In genomic region chr20:17227669-17228623, GRCh38 we compare ENCODE assay signal across 13 cellular contexts. TPM values are rescaled to one million over a fixed set of nuclear protein-coding genes. Genes with fewer than 3 reads are reported as not detected.
DNase-seq lines count a peak whose midpoint lies in the region; ATAC-seq and TF ChIP-seq lines count a peak whose summit lies in the region.
"Had no signal": no experiment of that assay in that cellular context is flagged by ENCODE, and none has a peak within 500 bp of the region (broad histone marks: within the 10 kb centered on the region; RNA-seq: fewer than 3 reads in every experiment).

No MANE protein-coding gene starts in this region.

- H3K27ac ChIP-seq in mesodermal cell (ENCODE audit: low read depth, low read length, severe bottlenecking), result no peak overlapping the region
- H3K27ac ChIP-seq: body of pancreas had no signal

- peaks cover 3% of the 10 kb centered on the region for H3K9me3 Mint-ChIP-seq in activated naive CD8-positive, alpha-beta T cell treated with anti-CD3 and anti-CD28 coated beads for 36 hours

- H3K4me1 Mint-ChIP-seq in activated naive CD8-positive, alpha-beta T cell treated with anti-CD3 and anti-CD28 coated beads for 36 hours, result peaks cover 2% of the 10 kb centered on the region
- H3K4me1 Mint-ChIP-seq: activated CD8-positive, alpha-beta memory T cell treated with anti-CD3 and anti-CD28 coated beads, Interleukin-2, amount 10 ng/mL, durations not matched to agents 7 days and 5 days had no signal

- H3K4me3 ChIP-seq in AG10803 (ENCODE audit: low read length) (no peak overlapping the region), choroid plexus epithelial cell (ENCODE audit: low read depth, low read length) (no peak overlapping the region), mesodermal cell (ENCODE audit: extremely low read depth, insufficient read depth, low read length, poor library complexity, severe bottlenecking) (peak overlapping the region; percentile 43)
- H3K4me3 ChIP-seq: body of pancreas had no signal

- no peak overlapping the region for H3K4me3 Mint-ChIP-seq in activated naive CD8-positive, alpha-beta T cell treated with anti-CD3 and anti-CD28 coated beads for 36 hours
- H3K4me3 Mint-ChIP-seq: activated CD8-positive, alpha-beta memory T cell treated with anti-CD3 and anti-CD28 coated beads, Interleukin-2, amount 10 ng/mL, durations not matched to agents 7 days and 5 days; CD4-positive, CD25-positive, alpha-beta regulatory T cell had no signal

- peak; percentile 5 for DNase-seq in AG10803 (ENCODE audit: low read depth)
- peak; percentile 20 for DNase-seq in NCI-H1092 (lab: John Stamatoyannopoulos, UW)
- peak; percentile 1 for DNase-seq in choroid plexus epithelial cell (ENCODE audit: low read depth)
- DNase-seq in GM10266 (ENCODE audit: extremely low spot score), result no peak
- no peak for DNase-seq in activated naive CD8-positive, alpha-beta T cell treated with anti-CD3 and anti-CD28 coated beads for 36 hours
- DNase-seq: activated CD8-positive, alpha-beta memory T cell treated with anti-CD3 and anti-CD28 coated beads, Interleukin-2, amount 10 ng/mL, durations not matched to agents 7 days and 5 days; CD4-positive, CD25-positive, alpha-beta regulatory T cell; MM.1S; stimulated activated naive CD4-positive, alpha-beta T cell had no signal

- H3K36me3 ChIP-seq in mesodermal cell (ENCODE audit: control insufficient read depth, insufficient read depth, low read length), result no peaks in the 10 kb centered on the region

- H3K4me1 ChIP-seq in mesodermal cell (ENCODE audit: control insufficient read depth, insufficient read depth, low read length, poor library complexity, severe bottlenecking), result peaks cover 8% of the 10 kb centered on the region

- no peak for TF ChIP-seq POLR2A in GM18505 (IDR thresholded peaks at IDR 0.05; ENCODE audit: borderline replicate concordance, extremely low read depth, insufficient read depth, insufficient read length)

- H3K27ac Mint-ChIP-seq in activated naive CD8-positive, alpha-beta T cell treated with anti-CD3 and anti-CD28 coated beads for 36 hours, result no peak overlapping the region
- H3K27ac Mint-ChIP-seq: activated CD8-positive, alpha-beta memory T cell treated with anti-CD3 and anti-CD28 coated beads, Interleukin-2, amount 10 ng/mL, durations not matched to agents 7 days and 5 days; CD4-positive, CD25-positive, alpha-beta regulatory T cell had no signal

- TF ChIP-seq CTCF in AG10803 (conservative IDR thresholded peaks at IDR 0.05; ENCODE audit: low read length) (no peak), choroid plexus epithelial cell (conservative IDR thresholded peaks at IDR 0.05; ENCODE audit: low read depth, low read length) (no peak), GM10266 (IDR thresholded peaks at IDR 0.05; ENCODE audit: control insufficient read depth, insufficient read depth, low read depth, missing control alignments) (no peak)

- peaks cover 2% of the 10 kb centered on the region for H3K36me3 Mint-ChIP-seq in activated naive CD8-positive, alpha-beta T cell treated with anti-CD3 and anti-CD28 coated beads for 36 hours
- H3K36me3 Mint-ChIP-seq: CD4-positive, CD25-positive, alpha-beta regulatory T cell had no signal

- peaks cover 57% of the 10 kb centered on the region for H3K27me3 Mint-ChIP-seq in activated naive CD8-positive, alpha-beta T cell treated with anti-CD3 and anti-CD28 coated beads for 36 hours

- 2 to 7% methylated on average over 22 to 26 of the region's 35 CpGs for WGBS in mesodermal cell (ENCODE audit: insufficient coverage in 2 of 2), 2 experiments

- H3K9me3 ChIP-seq in mesodermal cell (ENCODE audit: control insufficient read depth, low read length), result no peaks in the 10 kb centered on the region
- H3K9me3 ChIP-seq: body of pancreas had no signal

- ATAC-seq in GM18505 (IDR thresholded peaks at IDR 0.05; ENCODE audit: unreplicated experiment) (no peak), HG02870 (IDR thresholded peaks at IDR 0.05; ENCODE audit: unreplicated experiment) (no peak)
- ATAC-seq: activated CD8-positive, alpha-beta memory T cell treated with anti-CD3 and anti-CD28 coated beads, Interleukin-2, amount 10 ng/mL, durations not matched to agents 7 days and 5 days; body of pancreas had no signal

RNA-seq across cellular contexts. Expression of gene PCSK2, which starts 1.1 kb away (rescaled TPM):
- polyA plus RNA-seq in mesodermal cell (2013, experiment 1 of 2), result 24.8 TPM
- polyA plus RNA-seq in mesodermal cell (2013, experiment 2 of 2), result 18.3 TPM
- total RNA-seq in activated naive CD8-positive, alpha-beta T cell treated with anti-CD3 and anti-CD28 coated beads for 36 hours, result not detected
- total RNA-seq: activated CD8-positive, alpha-beta memory T cell treated with anti-CD3 and anti-CD28 coated beads, Interleukin-2, amount 10 ng/mL, durations not matched to agents 7 days and 5 days; CD4-positive, CD25-positive, alpha-beta regulatory T cell had no signal
- polyA plus RNA-seq: CD4-positive, CD25-positive, alpha-beta regulatory T cell had no signal

Comparison
In these comparisons a context has a peak if more than half of its experiments do, and no peak if none do; other contexts are left out.
1. DNase-seq: peak in AG10803 (single experiment), NCI-H1092 (single experiment) and choroid plexus epithelial cell (single experiment); none in GM10266 (single experiment) and activated naive CD8-positive, alpha-beta T cell treated with anti-CD3 and anti-CD28 coated beads for 36 hours (single experiment).